Comparison of ENCODE assay signal across 8 cellular contexts in genomic region chr9:89312154-89312616, GRCh38. TPM values are rescaled to one million over a fixed set of nuclear protein-coding genes. Genes with fewer than 3 reads are reported as not detected.
A peak's percentile ranks its signal among the peaks of the same experiment; 100 is the strongest.
DNase-seq lines count a peak whose midpoint lies in the region; ATAC-seq and TF ChIP-seq lines count a peak whose summit lies in the region.

No MANE protein-coding gene starts in this region.

- no peaks in the 10 kb centered on the region for H3K27me3 Mint-ChIP-seq in T-helper 17 cell

- TF ChIP-seq CTCF in left ventricle myocardium inferior (IDR thresholded peaks at IDR 0.05; ENCODE audit: borderline replicate concordance) (no peak), fibroblast of pulmonary artery (IDR thresholded peaks at IDR 0.05; ENCODE audit: low read length, missing control alignments) (no peak)

- peaks cover 38% of the 10 kb centered on the region for H3K4me1 ChIP-seq in left ventricle myocardium inferior

- ATAC-seq in left cardiac atrium (no peak), T-helper 17 cell (no peak), HG02870 (IDR thresholded peaks at IDR 0.05; ENCODE audit: unreplicated experiment) (no peak), HG02623 (IDR thresholded peaks at IDR 0.05; ENCODE audit: unreplicated experiment) (no peak)

- H3K27ac Mint-ChIP-seq in T-helper 17 cell: peak overlapping the region; percentile 66

- H3K27ac ChIP-seq in left ventricle myocardium inferior (replicated peaks) (no peak overlapping the region), skin epidermis (peak overlapping the region in 10 of 21 experiments; percentile 4 to 100 (median 68))

- intact Hi-C loops in left ventricle myocardium inferior (cut with micrococcal nuclease): no loop called here
- intact Hi-C loops in left cardiac atrium (cut with DNase I): no loop called here

- DNase-seq in left ventricle myocardium inferior: no peak
- no peak for DNase-seq in left cardiac atrium
- DNase-seq in T-helper 17 cell: no peak
- no peak for DNase-seq in fibroblast of pulmonary artery (ENCODE audit: low read depth)
- DNase-seq in NOMO-1 treated with DMSO at 0.1 percent for 48 hours (lab: John Stamatoyannopoulos, UW; ENCODE audit: unreplicated experiment): no peak

- peaks cover 3% of the 10 kb centered on the region for H3K36me3 Mint-ChIP-seq in T-helper 17 cell (ENCODE audit: low read depth)

- H3K9me3 ChIP-seq in left ventricle myocardium inferior (replicated peaks) (no peaks in the 10 kb centered on the region), T-helper 17 cell (ENCODE audit: control insufficient read depth, low read length, poor library complexity, severe bottlenecking) (no peaks in the 10 kb centered on the region)

- H3K36me3 ChIP-seq in left ventricle myocardium inferior: peaks cover 7% of the 10 kb centered on the region

- peak overlapping the region; percentile 91 for H3K4me3 ChIP-seq in left ventricle myocardium inferior
- H3K4me3 ChIP-seq in fibroblast of pulmonary artery (replicated peaks; ENCODE audit: low read depth, low read length): peak overlapping the region; percentile 77
- peak overlapping the region; percentile 61 to 90 (median 75) for H3K4me3 ChIP-seq in skin epidermis

- H3K4me1 Mint-ChIP-seq in T-helper 17 cell: peaks cover 17% of the 10 kb centered on the region

- H3K4me3 Mint-ChIP-seq in T-helper 17 cell: peak overlapping the region; percentile 77

- no peaks in the 10 kb centered on the region for H3K27me3 ChIP-seq in left ventricle myocardium inferior (ENCODE audit: low read depth)

RNA-seq across cellular contexts. Expression of gene CKS2, which starts 1.2 kb away (rescaled TPM):
- total RNA-seq in left ventricle myocardium inferior (11.6 TPM), left cardiac atrium (1 to 10 TPM; 4.2 to 8.6 TPM), T-helper 17 cell (10 to 100 TPM; 11.9 to 18.1 TPM)

RNA-seq across cellular contexts. Expression of gene SECISBP2, which starts 6.1 kb away (rescaled TPM):
- 13.8 TPM for total RNA-seq in left ventricle myocardium inferior
- 10 to 100 TPM; 17.1 to 22.7 TPM for total RNA-seq in left cardiac atrium
- 100 to 1,000 TPM; 106 to 115 TPM for total RNA-seq in T-helper 17 cell
